24 cellular contexts compared by ENCODE assay signal in genomic region chr10:35992107-35992506, GRCh38.
DNase-seq lines count a peak whose midpoint lies in the region; ATAC-seq and TF ChIP-seq lines count a peak whose summit lies in the region.
"Had no signal": no experiment of that assay in that cellular context is flagged by ENCODE, and none has a peak within 500 bp of the region (broad histone marks: within the 10 kb centered on the region; RNA-seq: fewer than 3 reads in every experiment).

No MANE protein-coding gene starts in this region.

- H3K4me1 ChIP-seq in left ventricle myocardium inferior: peaks cover 25% of the 10 kb centered on the region
- no peaks in the 10 kb centered on the region for H3K4me1 ChIP-seq in mucosa of descending colon (ENCODE audit: low read depth)

- H3K36me3 ChIP-seq in left ventricle myocardium inferior (no peaks in the 10 kb centered on the region), mucosa of descending colon (ENCODE audit: low read depth) (no peaks in the 10 kb centered on the region)

- intact Hi-C loops in Right ventricle myocardium superior (cut with DNase I): no loop called here
- intact Hi-C loops in left ventricle myocardium inferior (cut with micrococcal nuclease): no loop called here
- intact Hi-C loops in mucosa of descending colon (cut with DNase I, micrococcal nuclease): no loop called here

- ATAC-seq in Right ventricle myocardium superior (ENCODE audit: poor library complexity): peak; percentile 87
- ATAC-seq in left lobe of liver: peak; percentile 79
- no peak for ATAC-seq in GM19351 (IDR thresholded peaks at IDR 0.05; ENCODE audit: unreplicated experiment)
- ATAC-seq in HG02970 (IDR thresholded peaks at IDR 0.05; ENCODE audit: low FRiP score, unreplicated experiment): no peak
- no peak for ATAC-seq in mucosa of descending colon
- ATAC-seq in GM21786 (IDR thresholded peaks at IDR 0.05; ENCODE audit: unreplicated experiment): no peak
- ATAC-seq: CD8-positive, alpha-beta T cell had no signal

- no peak for TF ChIP-seq CTCF in left ventricle myocardium inferior (IDR thresholded peaks at IDR 0.05; ENCODE audit: borderline replicate concordance)
- no peak for TF ChIP-seq CTCF in mucosa of descending colon (IDR thresholded peaks at IDR 0.05)

- peaks cover 16% of the 10 kb centered on the region for H3K9me3 ChIP-seq in left ventricle myocardium inferior (replicated peaks)
- no peaks in the 10 kb centered on the region for H3K9me3 ChIP-seq in mucosa of descending colon

- H3K27me3 ChIP-seq in left ventricle myocardium inferior (ENCODE audit: low read depth): no peaks in the 10 kb centered on the region

- no peak overlapping the region for H3K4me3 ChIP-seq in left ventricle myocardium inferior
- H3K4me3 ChIP-seq in mucosa of descending colon: no peak overlapping the region
- H3K4me3 ChIP-seq: SK-N-MC had no signal

- no peak for DNase-seq in Right ventricle myocardium superior
- DNase-seq in left ventricle myocardium inferior: no peak
- peak; percentile 56 for DNase-seq in RPMI8226
- no peak for DNase-seq in left lobe of liver (ENCODE audit: low spot score)
- no peak for DNase-seq in mucosa of descending colon
- DNase-seq: 8988T; AML-193; C1 segment of cervical spinal cord; Calu3; CD8-positive, alpha-beta T cell; DMS153; GOT3; HCEC 1CT; Karpas-422; NCI-H1417; NCI-H187; NCI-H2107; NCI-H69; SHP77 treated with DMSO at 0.1 percent for 48 hours; SW 1271 had no signal

- no peak overlapping the region for H3K27ac ChIP-seq in left ventricle myocardium inferior (replicated peaks)
- H3K27ac ChIP-seq: SK-N-MC had no signal

Comparison
In these comparisons a context has a peak if more than half of its experiments do, and no peak if none do; other contexts are left out.
1. ATAC-seq: peak in Right ventricle myocardium superior (single experiment) and left lobe of liver (single experiment); none in GM19351 (single experiment), HG02970 (single experiment), mucosa of descending colon (single experiment) and GM21786 (single experiment).